Comparison of ENCODE assay signal across 8 cellular contexts in the genomic region with DNA sequence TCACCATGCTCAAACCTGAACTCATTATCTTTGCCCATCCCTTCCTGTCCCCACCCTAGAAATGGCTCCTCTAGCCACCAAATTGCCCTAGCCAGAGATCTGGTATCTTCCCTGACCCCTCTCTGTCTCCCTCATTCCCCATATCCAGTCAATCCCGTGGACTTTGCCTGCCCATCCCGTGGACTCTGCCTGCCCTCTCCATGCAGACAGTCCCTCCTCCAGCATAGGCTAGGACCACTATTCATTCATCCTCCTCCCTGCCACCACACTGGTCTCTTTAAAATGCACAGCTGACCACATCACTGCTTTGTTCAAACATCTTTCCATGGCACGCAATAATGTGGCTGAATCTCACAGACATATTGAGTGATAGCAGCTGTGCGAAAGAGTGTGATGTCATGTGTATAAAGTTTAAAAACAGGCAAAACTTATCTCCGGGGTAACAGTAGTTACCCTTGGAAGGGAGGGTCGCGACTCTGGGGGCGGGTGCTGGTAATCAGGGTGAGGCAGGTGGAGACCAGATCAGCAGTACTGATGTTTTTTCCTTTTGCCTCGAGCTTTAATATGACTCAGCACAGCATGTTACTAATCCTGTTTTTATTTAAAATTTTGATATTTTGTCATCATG. TPM values are rescaled to one million over a fixed set of nuclear protein-coding genes. Genes with fewer than 3 reads are reported as not detected.
DNase-seq lines count a peak whose midpoint lies in the region; ATAC-seq and TF ChIP-seq lines count a peak whose summit lies in the region.

No MANE protein-coding gene starts in this region.

- no peak for ATAC-seq in GM19023 (IDR thresholded peaks at IDR 0.05; ENCODE audit: unreplicated experiment)
- ATAC-seq in GM21447 (IDR thresholded peaks at IDR 0.05; ENCODE audit: unreplicated experiment): no peak
- no peak for ATAC-seq in GM21515 (IDR thresholded peaks at IDR 0.05; ENCODE audit: unreplicated experiment)

- no peak overlapping the region for H3K27ac ChIP-seq in liver (ENCODE audit: low read depth in 1 of 2, low read length in 2 of 2)

- H3K4me3 ChIP-seq in BE2C (ENCODE audit: low read depth, low read length) (peak overlapping the region; percentile 29), liver (ENCODE audit: low read depth in 1 of 3, low read length in 3 of 3) (no peak overlapping the region)

- no peak overlapping the region for H3K9ac ChIP-seq in liver (ENCODE audit: low read depth in 1 of 2, low read length in 2 of 2)

- TF ChIP-seq CTCF in BE2C (IDR thresholded peaks at IDR 0.05; ENCODE audit: low read depth, low read length): no peak
- no peak for TF ChIP-seq CTCF in liver (IDR thresholded peaks at IDR 0.05; ENCODE audit: low read depth, low read length, missing input control)

- no peak for TF ChIP-seq RAD21 in liver (IDR thresholded peaks at IDR 0.05)

- DNase-seq in BE2C: no peak
- peak; percentile 92 for DNase-seq in LHCN-M2 (ENCODE audit: low read depth)
- DNase-seq in amniotic stem cell (lab: John Stamatoyannopoulos, UW): peak; percentile 57
- DNase-seq in iPS-NIHi7 (ENCODE audit: extremely low spot score): no peak

- no peaks in the 10 kb centered on the region for H3K36me3 ChIP-seq in BE2C
- H3K36me3 ChIP-seq in liver (ENCODE audit: control insufficient read depth in 4 of 4, insufficient read depth in 3 of 4, low read depth in 1 of 4, low read length in 3 of 4): no peaks in the 10 kb centered on the region

- H3K9me3 ChIP-seq in BE2C (no peaks in the 10 kb centered on the region), liver (ENCODE audit: control insufficient read depth in 4 of 4, low read length in 3 of 4) (no peaks in the 10 kb centered on the region)

- H3K27me3 ChIP-seq in BE2C (no peaks in the 10 kb centered on the region), liver (ENCODE audit: control insufficient read depth in 4 of 4, insufficient read depth in 4 of 4, low read length in 3 of 4) (peaks cover 0 to 3% (median 0%) of the 10 kb centered on the region in 4 donors)

- 22% methylated on average over 9 of the region's 9 CpGs for WGBS in liver

- H3K4me1 ChIP-seq in BE2C: peaks cover 9% of the 10 kb centered on the region
- H3K4me1 ChIP-seq in liver (ENCODE audit: control insufficient read depth in 4 of 4, insufficient read depth in 4 of 4, low read length in 3 of 4): peaks cover 0 to 12% (median 6%) of the 10 kb centered on the region in 4 donors

TF ChIP-seq in liver, 16 proteins besides CTCF, POLR2A, EP300 and RAD21:
- TF ChIP-seq JUND (IDR thresholded peaks at IDR 0.05): no peak
- peak; percentile 22 to 55 for TF ChIP-seq HNF4A (conservative IDR thresholded peaks at IDR 0.05)

RNA-seq across cellular contexts. Expression of a gene that starts 4.8 kb away (rescaled TPM):
- 40.9 TPM for polyA plus RNA-seq in BE2C (2012; ENCODE audit: insufficient read depth, insufficient read length, low read depth)
- total RNA-seq in LHCN-M2 (2014; rRNA removed) (244 and 317 TPM in 2 replicates), liver (100 to 1,000 TPM in 1 of 2 donors, 1 to 10 TPM in 1; 3.4 to 675 TPM)
- polyA plus RNA-seq in LHCN-M2 (2012): 157 TPM
- 1 to 10 TPM; 1.1 to 2.5 TPM for polyA plus RNA-seq in liver

Comparison
In these comparisons a context has a peak if more than half of its experiments do, and no peak if none do; other contexts are left out.
1. DNase-seq: peak in LHCN-M2 (single experiment) and amniotic stem cell (single experiment); none in BE2C (single experiment) and iPS-NIHi7 (single experiment).